In the genomic region with DNA sequence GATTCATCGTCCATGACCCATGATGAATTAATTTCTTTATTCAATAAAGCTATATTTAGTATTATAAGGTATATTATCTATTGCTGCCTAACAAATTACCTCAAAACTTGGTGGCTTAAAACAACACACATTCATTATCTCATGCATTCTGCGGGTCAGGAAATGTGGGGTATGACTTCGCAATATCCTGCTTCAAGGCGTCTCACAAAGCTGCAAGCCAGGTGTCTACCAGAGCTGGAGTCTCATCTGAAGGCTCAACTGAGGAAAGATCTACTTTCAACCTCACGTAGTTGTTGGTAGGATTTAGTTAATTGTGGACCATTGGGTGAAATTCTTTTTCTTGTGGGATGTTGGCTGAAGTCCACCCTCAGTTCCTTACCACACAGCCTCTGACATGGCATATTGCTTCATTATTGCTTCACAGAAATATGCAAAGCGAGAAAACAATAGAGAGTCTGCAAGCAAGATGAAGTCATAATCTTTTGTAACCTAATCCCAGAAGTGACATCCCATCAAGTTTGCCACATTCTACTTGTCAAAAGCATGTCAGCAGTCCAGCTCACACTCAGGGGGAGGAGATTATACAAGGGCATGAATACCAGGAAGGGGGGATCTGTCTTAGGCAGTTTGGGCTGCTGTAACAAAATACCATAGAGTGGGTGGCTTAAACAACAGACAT, we compare ENCODE assay signal across 23 cellular contexts. TPM values are rescaled to one million over a fixed set of nuclear protein-coding genes. Genes with fewer than 3 reads are reported as not detected.
DNase-seq lines count a peak whose midpoint lies in the region; ATAC-seq and TF ChIP-seq lines count a peak whose summit lies in the region.
"Had no signal": no experiment of that assay in that cellular context is flagged by ENCODE, and none has a peak within 500 bp of the region (broad histone marks: within the 10 kb centered on the region; RNA-seq: fewer than 3 reads in every experiment).

No MANE protein-coding gene starts in this region.

- CTCF ChIA-PET in HEK293 (lab: Yijun Ruan, JAX) = interaction anchor here (0.7 to 1.8 kb wide), 2 partner anchors 9 to 37 kb away, joined by 6 to 7 read pairs; no protein-coding TSS in a partner anchor

- no peak overlapping the region for H3K27ac ChIP-seq in HEK293 (ENCODE audit: extremely low read depth, low read depth, low read length)
- H3K27ac ChIP-seq in aorta (ENCODE audit: low read depth in 1 of 2, low read length in 2 of 2) = no peak overlapping the region
- H3K27ac ChIP-seq: adrenal gland, sigmoid colon had no signal

- peak; percentile 18 for DNase-seq in NCI-H69 (lab: John Stamatoyannopoulos, UW)
- DNase-seq in fibroblast of gingiva (ENCODE audit: low read depth) = peak; percentile 82
- peak; percentile 54 for DNase-seq in skeletal muscle cell (ENCODE audit: low read depth)
- DNase-seq in medulla oblongata (ENCODE audit: extremely low spot score) = no peak
- no peak for DNase-seq in cerebellar nuclear complex (lab: John Stamatoyannopoulos, UW)
- no peak for DNase-seq in aorta
- DNase-seq: activated CD8-positive, alpha-beta T cell treated with anti-CD3 and anti-CD28 coated beads, Interleukin-2, amount 10 ng/mL, durations not matched to agents 7 days and 5 days; adrenal gland; head of caudate nucleus; immature natural killer cell; NCI-H1417 treated with DMSO at 0.1 percent for 48 hours; sigmoid colon; stimulated activated CD4-positive, alpha-beta T cell treated with anti-CD3 and anti-CD28 coated beads, Interleukin-2, amount 100 ng/mL, for 48 hours; T-helper 17 cell had no signal

- TF ChIP-seq CTCF in HEK293 (tag by site-specific recombination; IDR thresholded peaks at IDR 0.05) = no peak

- POLR2A ChIA-PET in HEK293 (lab: Yijun Ruan, JAX) = no interaction called here

- no peaks in the 10 kb centered on the region for H3K4me1 ChIP-seq in HEK293 (ENCODE audit: control insufficient read depth, insufficient read depth, low read length)
- H3K4me1 ChIP-seq in aorta (ENCODE audit: control insufficient read depth in 1 of 2, insufficient read depth in 2 of 2, low read length in 2 of 2) = no peaks in the 10 kb centered on the region
- H3K4me1 ChIP-seq: sigmoid colon had no signal

- intact Hi-C loops in aorta (cut with DNase I) = no loop called here

- H3K4me3 ChIP-seq in HEK293 (ENCODE audit: low read depth, low read length) (no peak overlapping the region), skeletal muscle cell (ENCODE audit: low read depth, low read length) (no peak overlapping the region), aorta (ENCODE audit: low read length in 2 of 2) (no peak overlapping the region)
- H3K4me3 ChIP-seq: adrenal gland, sigmoid colon had no signal

- H3K27me3 ChIP-seq in aorta (ENCODE audit: control insufficient read depth in 1 of 2, insufficient read depth in 2 of 2, low read length in 1 of 2) = no peaks in the 10 kb centered on the region
- H3K27me3 ChIP-seq: adrenal gland, sigmoid colon had no signal

- H3K36me3 ChIP-seq in HEK293 (ENCODE audit: control insufficient read depth in 2 of 2, insufficient read depth in 1 of 2, low read length in 2 of 2) (peaks cover 0 to 9% of the 10 kb centered on the region in 2 experiments; a peak in 1 of 3 replicates), aorta (ENCODE audit: control insufficient read depth in 1 of 2, insufficient read depth in 2 of 2, low read length in 1 of 2) (no peaks in the 10 kb centered on the region)
- H3K36me3 ChIP-seq: adrenal gland, sigmoid colon had no signal

- H3K9me3 ChIP-seq in HEK293 (ENCODE audit: control insufficient read depth, insufficient read depth, low read depth, low read length) = no peaks in the 10 kb centered on the region
- no peaks in the 10 kb centered on the region for H3K9me3 ChIP-seq in aorta (ENCODE audit: control insufficient read depth, low read length)
- H3K9me3 ChIP-seq: adrenal gland, sigmoid colon had no signal

- WGBS in aorta, 2 donors = 95 to 97% methylated on average over 6 of the region's 6 CpGs

- ATAC-seq in aorta (ENCODE audit: low FRiP score) = no peak
- ATAC-seq: activated CD8-positive, alpha-beta T cell treated with anti-CD3 and anti-CD28 coated beads, Interleukin-2, amount 10 ng/mL, durations not matched to agents 7 days and 5 days; HCT116; Right ventricle myocardium inferior; T-helper 17 cell; WTC11 had no signal

TF ChIP-seq in HEK293, 187 proteins besides CTCF, POLR2A, EP300 and RAD21:
- TF ChIP-seq ZEB2 (tag by site-specific recombination; IDR thresholded peaks at IDR 0.05) (peak; percentile 41; the same call in 1 of the 2 replicates), SP7 (tag by site-specific recombination; IDR thresholded peaks at IDR 0.05) (0 out of 2 replicates have a peak, but pooled peaks have one; percentile 41), ZNF558 (tag by site-specific recombination; IDR thresholded peaks at IDR 0.05) (0 out of 2 replicates have a peak, but pooled peaks have one; percentile 5), ZNF146 (tag by site-specific recombination; IDR thresholded peaks at IDR 0.05) (no peak), ZNF423 (tag by site-specific recombination; IDR thresholded peaks at IDR 0.05) (no peak), BCL11A (tag by site-specific recombination; IDR thresholded peaks at IDR 0.05; ENCODE audit: low read depth) (no peak), PRDM1 (tag by site-specific recombination; IDR thresholded peaks at IDR 0.05) (no peak), ZFP69B (tag by site-specific recombination; IDR thresholded peaks at IDR 0.05) (no peak), ZNF140 (tag by site-specific recombination; IDR thresholded peaks at IDR 0.05) (no peak), ZNF843 (tag by site-specific recombination; IDR thresholded peaks at IDR 0.05) (no peak), ZNF629 (tag by site-specific recombination; IDR thresholded peaks at IDR 0.05) (peak; percentile 55), WT1 (tag by site-specific recombination; IDR thresholded peaks at IDR 0.05) (no peak), ZIC2 (tag by site-specific recombination; IDR thresholded peaks at IDR 0.05) (no peak), ZFHX2 (tag by site-specific recombination; conservative IDR thresholded peaks at IDR 0.05) (0 out of 2 replicates have a peak, but pooled peaks have one; percentile 16), SETDB1 (IDR thresholded peaks at IDR 0.05; ENCODE audit: insufficient read length, low read length) (peak; percentile 16), ZXDB (tag by site-specific recombination; IDR thresholded peaks at IDR 0.05) (no peak)
- TF ChIP-seq, protein P1, sequence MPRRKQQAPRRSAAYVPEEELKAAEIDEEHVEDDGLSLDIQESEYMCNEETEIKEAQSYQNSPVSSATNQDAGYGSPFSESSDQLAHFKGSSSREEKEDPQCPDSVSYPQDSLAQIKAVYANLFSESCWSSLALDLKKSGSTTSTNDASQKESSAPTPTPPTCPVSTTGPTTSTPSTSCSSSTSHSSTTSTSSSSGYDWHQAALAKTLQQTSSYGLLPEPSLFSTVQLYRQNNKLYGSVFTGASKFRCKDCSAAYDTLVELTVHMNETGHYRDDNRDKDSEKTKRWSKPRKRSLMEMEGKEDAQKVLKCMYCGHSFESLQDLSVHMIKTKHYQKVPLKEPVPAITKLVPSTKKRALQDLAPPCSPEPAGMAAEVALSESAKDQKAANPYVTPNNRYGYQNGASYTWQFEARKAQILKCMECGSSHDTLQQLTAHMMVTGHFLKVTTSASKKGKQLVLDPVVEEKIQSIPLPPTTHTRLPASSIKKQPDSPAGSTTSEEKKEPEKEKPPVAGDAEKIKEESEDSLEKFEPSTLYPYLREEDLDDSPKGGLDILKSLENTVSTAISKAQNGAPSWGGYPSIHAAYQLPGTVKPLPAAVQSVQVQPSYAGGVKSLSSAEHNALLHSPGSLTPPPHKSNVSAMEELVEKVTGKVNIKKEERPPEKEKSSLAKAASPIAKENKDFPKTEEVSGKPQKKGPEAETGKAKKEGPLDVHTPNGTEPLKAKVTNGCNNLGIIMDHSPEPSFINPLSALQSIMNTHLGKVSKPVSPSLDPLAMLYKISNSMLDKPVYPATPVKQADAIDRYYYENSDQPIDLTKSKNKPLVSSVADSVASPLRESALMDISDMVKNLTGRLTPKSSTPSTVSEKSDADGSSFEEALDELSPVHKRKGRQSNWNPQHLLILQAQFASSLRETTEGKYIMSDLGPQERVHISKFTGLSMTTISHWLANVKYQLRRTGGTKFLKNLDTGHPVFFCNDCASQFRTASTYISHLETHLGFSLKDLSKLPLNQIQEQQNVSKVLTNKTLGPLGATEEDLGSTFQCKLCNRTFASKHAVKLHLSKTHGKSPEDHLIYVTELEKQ (tag by site-specific recombination; IDR thresholded peaks at IDR 0.05; ENCODE audit: borderline replicate concordance) = peak; percentile 52; the same call in 1 of the 2 replicates
- TF ChIP-seq, protein P2, sequence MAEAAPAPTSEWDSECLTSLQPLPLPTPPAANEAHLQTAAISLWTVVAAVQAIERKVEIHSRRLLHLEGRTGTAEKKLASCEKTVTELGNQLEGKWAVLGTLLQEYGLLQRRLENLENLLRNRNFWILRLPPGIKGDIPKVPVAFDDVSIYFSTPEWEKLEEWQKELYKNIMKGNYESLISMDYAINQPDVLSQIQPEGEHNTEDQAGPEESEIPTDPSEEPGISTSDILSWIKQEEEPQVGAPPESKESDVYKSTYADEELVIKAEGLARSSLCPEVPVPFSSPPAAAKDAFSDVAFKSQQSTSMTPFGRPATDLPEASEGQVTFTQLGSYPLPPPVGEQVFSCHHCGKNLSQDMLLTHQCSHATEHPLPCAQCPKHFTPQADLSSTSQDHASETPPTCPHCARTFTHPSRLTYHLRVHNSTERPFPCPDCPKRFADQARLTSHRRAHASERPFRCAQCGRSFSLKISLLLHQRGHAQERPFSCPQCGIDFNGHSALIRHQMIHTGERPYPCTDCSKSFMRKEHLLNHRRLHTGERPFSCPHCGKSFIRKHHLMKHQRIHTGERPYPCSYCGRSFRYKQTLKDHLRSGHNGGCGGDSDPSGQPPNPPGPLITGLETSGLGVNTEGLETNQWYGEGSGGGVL (tag by site-specific recombination; IDR thresholded peaks at IDR 0.05) = 0 out of 2 replicates have a peak, but pooled peaks have one; percentile 24
- TF ChIP-seq, protein P3, sequence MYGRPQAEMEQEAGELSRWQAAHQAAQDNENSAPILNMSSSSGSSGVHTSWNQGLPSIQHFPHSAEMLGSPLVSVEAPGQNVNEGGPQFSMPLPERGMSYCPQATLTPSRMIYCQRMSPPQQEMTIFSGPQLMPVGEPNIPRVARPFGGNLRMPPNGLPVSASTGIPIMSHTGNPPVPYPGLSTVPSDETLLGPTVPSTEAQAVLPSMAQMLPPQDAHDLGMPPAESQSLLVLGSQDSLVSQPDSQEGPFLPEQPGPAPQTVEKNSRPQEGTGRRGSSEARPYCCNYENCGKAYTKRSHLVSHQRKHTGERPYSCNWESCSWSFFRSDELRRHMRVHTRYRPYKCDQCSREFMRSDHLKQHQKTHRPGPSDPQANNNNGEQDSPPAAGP (tag by site-specific recombination; IDR thresholded peaks at IDR 0.05) = no peak

RNA-seq across cellular contexts. Expression of a gene that starts 45.1 kb away (rescaled TPM):
- total RNA-seq in aorta = 10 to 100 TPM; 13.4 to 19.1 TPM
- polyA plus RNA-seq in aorta = 1 to 10 TPM; 1.9 to 3.6 TPM
- polyA plus RNA-seq: IgD-negative memory B cell, immature natural killer cell had no signal

RNA-seq across cellular contexts. Expression of a gene that starts 56.3 kb away (rescaled TPM):
- not detected for total RNA-seq in aorta
- not detected for polyA plus RNA-seq in aorta
- total RNA-seq: activated CD8-positive, alpha-beta T cell treated with anti-CD3 and anti-CD28 coated beads, Interleukin-2, amount 10 ng/mL, durations not matched to agents 7 days and 5 days; activated T-helper 2 cell treated with anti-CD3 and anti-CD28 coated beads, Interferon-gamma antibody, Interleukin-2, Interleukin-4, amounts not matched to agents 10 μg/mL and 5 μg/mL and 100 μg/mL, durations not matched to agents 14 hours and 24 hours and 36 hours; cerebellum; Right ventricle myocardium inferior; sigmoid colon; T-helper 17 cell; temporal lobe; WTC11 had no signal
- polyA plus RNA-seq: BJ, IgD-negative memory B cell, immature natural killer cell had no signal

Comparison
In these comparisons a context has a peak if more than half of its experiments do, and no peak if none do; other contexts are left out.
1. DNase-seq: peak in NCI-H69 (single experiment), fibroblast of gingiva (single experiment) and skeletal muscle cell (single experiment); none in medulla oblongata (single experiment), cerebellar nuclear complex (0 of 2) and aorta (0 of 2).